7 cellular contexts compared by ENCODE assay signal in genomic region chr12:6567112-6567680, GRCh38. TPM values are rescaled to one million over a fixed set of nuclear protein-coding genes. Genes with fewer than 3 reads are reported as not detected.
DNase-seq lines count a peak whose midpoint lies in the region; TF ChIP-seq lines count a peak whose summit lies in the region.

No MANE protein-coding gene starts in this region.

- H2BK20ac ChIP-seq in H9 (ENCODE audit: low read depth, low read length, poor library complexity, severe bottlenecking) = no peak overlapping the region

- no peak overlapping the region for H3K56ac ChIP-seq in H9 (ENCODE audit: insufficient read length, low read depth, low read length)

- peak overlapping the region; percentile 85 for H3K9ac ChIP-seq in H9 (ENCODE audit: extremely low read depth, insufficient read length, low read length)
- H3K9ac ChIP-seq in SK-N-MC (ENCODE audit: insufficient read length) = peak overlapping the region; percentile 93
- peak overlapping the region; percentile 46 for H3K9ac ChIP-seq in smooth muscle cell (ENCODE audit: low read depth)

- no peak overlapping the region for H4K5ac ChIP-seq in H9 (ENCODE audit: insufficient read length, low read depth, low read length)

- H3K79me1 ChIP-seq in H9 (ENCODE audit: insufficient read depth, low read depth, low read length, poor library complexity, severe bottlenecking) = peaks cover 8% of the 10 kb centered on the region

- H4K8ac ChIP-seq in H9 (replicated peaks; ENCODE audit: insufficient read length, low read depth, low read length) = no peak overlapping the region

- no peak overlapping the region for H2AK5ac ChIP-seq in H9 (ENCODE audit: insufficient read length, low read length)

- H4K20me1 ChIP-seq in H9 (ENCODE audit: control insufficient read depth, insufficient read depth, insufficient read length) (no peaks in the 10 kb centered on the region), smooth muscle cell (ENCODE audit: low read depth) (no peaks in the 10 kb centered on the region)

- H2AFZ ChIP-seq in H9 (ENCODE audit: low read length) (no peak overlapping the region), smooth muscle cell (ENCODE audit: low read depth) (peak overlapping the region; percentile 9)

- WGBS in H9 (ENCODE audit: extremely low coverage, insufficient read length, low lambda C conversion rate) = no CpG with 5 or more reads among the region's 9 CpGs
- WGBS in smooth muscle cell (ENCODE audit: low lambda C conversion rate) = 44% methylated on average over 9 of the region's 9 CpGs

- H2BK15ac ChIP-seq in H9 (ENCODE audit: low read depth, low read length) = no peak overlapping the region

- H2BK12ac ChIP-seq in H9 (ENCODE audit: insufficient read length, low read depth, low read length) = no peak overlapping the region

- H2BK120ac ChIP-seq in H9 (ENCODE audit: low read depth, low read length, poor library complexity, severe bottlenecking) = no peak overlapping the region

- no peak overlapping the region for H3K14ac ChIP-seq in H9 (ENCODE audit: insufficient read depth, low read length)

- CTCF ChIA-PET in HEK293T (lab: Yijun Ruan, JAX) = interaction anchor here (2.2 kb wide), 1 partner anchor 9 kb away, joined by 7 read pairs; no protein-coding TSS in a partner anchor

- no peak for DNase-seq in H9
- no peak for DNase-seq in SK-N-MC (ENCODE audit: low read depth, low spot score)
- DNase-seq in fibroblast of villous mesenchyme (ENCODE audit: low read depth) = no peak
- DNase-seq in smooth muscle cell (lab: John Stamatoyannopoulos, UW; ENCODE audit: unreplicated experiment) = no peak
- DNase-seq in SK-N-DZ (ENCODE audit: low spot score) = no peak
- no peak for DNase-seq in HEK293T (ENCODE audit: extremely low spot score)
- no peak for DNase-seq in effector CD4-positive, alpha-beta T cell

- H4K91ac ChIP-seq in H9 (ENCODE audit: insufficient read length, low read depth, low read length) = no peak overlapping the region

- H3K4me3 ChIP-seq in SK-N-MC (peak overlapping the region; percentile 97), fibroblast of villous mesenchyme (ENCODE audit: low read depth, low read length) (peak overlapping the region; percentile 88), smooth muscle cell (peak overlapping the region; percentile 63)

- H3K4me1 ChIP-seq in H9 (ENCODE audit: insufficient read depth, low read length) (peaks cover 2% of the 10 kb centered on the region; the same call in 1 of the 2 replicates), smooth muscle cell (ENCODE audit: low read depth) (peaks cover 7% of the 10 kb centered on the region)

- peak overlapping the region; percentile 100 for H3K4me3 Mint-ChIP-seq in H9

- H2BK5ac ChIP-seq in H9 (ENCODE audit: insufficient read length, low read length) = no peak overlapping the region

- H3K27ac Mint-ChIP-seq in H9 = peak overlapping the region; percentile 66 to 100 (median 99); a peak in 6 of 7 replicates

- peaks cover 25% of the 10 kb centered on the region for H3F3A ChIP-seq in smooth muscle cell (ENCODE audit: low read depth)

- no peaks in the 10 kb centered on the region for H3K9me3 ChIP-seq in H9 (ENCODE audit: control insufficient read depth, low read depth, low read length)
- no peaks in the 10 kb centered on the region for H3K9me3 ChIP-seq in SK-N-MC (ENCODE audit: low read depth, low read length)
- H3K9me3 ChIP-seq in smooth muscle cell (replicated peaks; ENCODE audit: low read depth) = no peaks in the 10 kb centered on the region

- H3K36me3 ChIP-seq in SK-N-MC (ENCODE audit: insufficient read depth, low read length) (peaks cover 64% of the 10 kb centered on the region), smooth muscle cell (ENCODE audit: low read depth) (no peaks in the 10 kb centered on the region)

- H3K36me3 Mint-ChIP-seq in H9 (ENCODE audit: insufficient read depth in 1 of 3, low read depth in 3 of 3) = peaks cover 63 to 89% (median 69%) of the 10 kb centered on the region in 3 experiments

- peaks cover 13 to 17% of the 10 kb centered on the region in 2 experiments for H3K4me1 Mint-ChIP-seq in H9

- peaks cover 10% of the 10 kb centered on the region for H3K23me2 ChIP-seq in H9 (ENCODE audit: insufficient read length, low read depth, low read length, poor library complexity, severe bottlenecking)

- no peak overlapping the region for H3K23ac ChIP-seq in H9 (ENCODE audit: insufficient read length, low read depth, low read length)

- H3T11ph ChIP-seq in H9 (ENCODE audit: low read length) = no peak overlapping the region

- H3K27me3 ChIP-seq in H9 (ENCODE audit: insufficient read depth, low read length) = no peaks in the 10 kb centered on the region
- no peaks in the 10 kb centered on the region for H3K27me3 ChIP-seq in smooth muscle cell (ENCODE audit: low read depth)

- no peak overlapping the region for H3K4ac ChIP-seq in H9 (ENCODE audit: low read depth, low read length)

- H3K27me3 Mint-ChIP-seq in H9 (ENCODE audit: low read depth) = peaks cover 1% of the 10 kb centered on the region

- POLR2A ChIA-PET in HEK293T (lab: Yijun Ruan, JAX) = interaction anchor here (0.6 to 2.6 kb wide), 8 partner anchors 9 to 122 kb away, joined by 3 to 34 read pairs (median 5); partner anchors contain the start of genes VAMP1 and ZNF384

- H3K18ac ChIP-seq in H9 (ENCODE audit: insufficient read length, low read depth, low read length) = no peak overlapping the region

- H3K79me2 ChIP-seq in H9 (ENCODE audit: insufficient read depth, low read length) = peaks cover 7% of the 10 kb centered on the region; the same call in 1 of the 2 replicates
- peaks cover 27% of the 10 kb centered on the region for H3K79me2 ChIP-seq in smooth muscle cell (ENCODE audit: low read depth)

- H3K9me3 Mint-ChIP-seq in H9 = no peaks in the 10 kb centered on the region

- H3K27ac ChIP-seq in H9 (ENCODE audit: insufficient read length, low read depth, low read length) (no peak overlapping the region), SK-N-MC (peak overlapping the region; percentile 63; the same call in 1 of the 2 replicates), smooth muscle cell (ENCODE audit: low read depth) (peak overlapping the region; percentile 60)

- peak overlapping the region; percentile 65 for H3K4me2 ChIP-seq in H9 (ENCODE audit: insufficient read depth, insufficient read length, low read length)
- H3K4me2 ChIP-seq in smooth muscle cell = peak overlapping the region; percentile 88

- TF ChIP-seq CTCF in H9 (conservative IDR thresholded peaks at IDR 0.05) (no peak), fibroblast of villous mesenchyme (IDR thresholded peaks at IDR 0.05; ENCODE audit: insufficient read depth, low read depth, low read length) (no peak), smooth muscle cell (IDR thresholded peaks at IDR 0.05; ENCODE audit: borderline replicate concordance, insufficient read depth, poor library complexity, severe bottlenecking) (no peak)

TF ChIP-seq in HEK293T, 16 proteins besides CTCF, POLR2A, EP300 and RAD21:
- no peak for TF ChIP-seq ELF4 (IDR thresholded peaks at IDR 0.05)
- no peak for TF ChIP-seq FOXK2 (IDR thresholded peaks at IDR 0.05)
- no peak for TF ChIP-seq FOXM1 (IDR thresholded peaks at IDR 0.05; ENCODE audit: borderline replicate concordance)
- no peak for TF ChIP-seq TARDBP (IDR thresholded peaks at IDR 0.05)
- no peak for TF ChIP-seq NFRKB (IDR thresholded peaks at IDR 0.05)
- TF ChIP-seq SP1 (IDR thresholded peaks at IDR 0.05) = no peak
- TF ChIP-seq ZNF384 (IDR thresholded peaks at IDR 0.05) = no peak
- TF ChIP-seq SUZ12 (IDR thresholded peaks at IDR 0.05) = no peak
- TF ChIP-seq LEF1 (IDR thresholded peaks at IDR 0.05; ENCODE audit: borderline replicate concordance) = no peak
- TF ChIP-seq ARNT (IDR thresholded peaks at IDR 0.05) = no peak
- TF ChIP-seq CTBP1 (IDR thresholded peaks at IDR 0.05; ENCODE audit: borderline replicate concordance) = no peak
- no peak for TF ChIP-seq PKNOX1 (IDR thresholded peaks at IDR 0.05)
- no peak for TF ChIP-seq BHLHE40 (IDR thresholded peaks at IDR 0.05; ENCODE audit: borderline replicate concordance)
- TF ChIP-seq HDGF (IDR thresholded peaks at IDR 0.05; ENCODE audit: borderline replicate concordance) = no peak
- no peak for TF ChIP-seq FOXA1 (IDR thresholded peaks at IDR 0.05)
- TF ChIP-seq L3MBTL2 (conservative IDR thresholded peaks at IDR 0.05) = no peak

RNA-seq across cellular contexts. Expression of gene NOP2, which starts 0.9 kb away (rescaled TPM):
- total RNA-seq in H9 (2021) (136 and 137 TPM in 2 replicates), fibroblast of villous mesenchyme (25.4 and 26.8 TPM in 2 replicates), smooth muscle cell (29.7 and 41.9 TPM in 2 replicates)
- polyA plus RNA-seq in smooth muscle cell = 23.6 and 30.4 TPM in 2 replicates
- 98.4 and 102 TPM in 2 replicates for polyA plus RNA-seq in SK-N-DZ (2014; cell fraction: cytosol; rRNA removed)
- 461 and 536 TPM in 2 replicates for polyA plus RNA-seq in SK-N-DZ (2014; cell fraction: nucleus; rRNA removed)

RNA-seq across cellular contexts. Expression of gene IFFO1, which starts 11.4 kb away (rescaled TPM):
- total RNA-seq in H9 (2021) (16.3 and 17.9 TPM in 2 replicates), fibroblast of villous mesenchyme (9.9 and 11.9 TPM in 2 replicates), smooth muscle cell (4.2 and 5.2 TPM in 2 replicates)
- polyA plus RNA-seq in smooth muscle cell = 13.3 and 19.1 TPM in 2 replicates
- polyA plus RNA-seq in SK-N-DZ (2014; cell fraction: cytosol; rRNA removed) = 21.3 and 26.0 TPM in 2 replicates
- 84.3 and 84.6 TPM in 2 replicates for polyA plus RNA-seq in SK-N-DZ (2014; cell fraction: nucleus; rRNA removed)

RNA-seq across cellular contexts. Expression of gene GAPDH, which starts 32.9 kb away (rescaled TPM):
- total RNA-seq in H9 (2021) = 4,581 and 4,651 TPM in 2 replicates
- total RNA-seq in fibroblast of villous mesenchyme = 6,118 and 7,175 TPM in 2 replicates
- total RNA-seq in smooth muscle cell = 5,015 and 5,158 TPM in 2 replicates
- 9,934 and 11,119 TPM in 2 replicates for polyA plus RNA-seq in smooth muscle cell
- polyA plus RNA-seq in SK-N-DZ (2014; cell fraction: cytosol; rRNA removed) = 4,691 and 5,509 TPM in 2 replicates
- 2,355 and 2,713 TPM in 2 replicates for polyA plus RNA-seq in SK-N-DZ (2014; cell fraction: nucleus; rRNA removed)

RNA-seq across cellular contexts. Expression of gene CHD4, which starts 40.0 kb away (rescaled TPM):
- 334 and 346 TPM in 2 replicates for total RNA-seq in H9 (2021)
- total RNA-seq in fibroblast of villous mesenchyme = 231 and 240 TPM in 2 replicates
- 172 and 176 TPM in 2 replicates for total RNA-seq in smooth muscle cell
- 87.5 and 122 TPM in 2 replicates for polyA plus RNA-seq in smooth muscle cell
- 266 and 275 TPM in 2 replicates for polyA plus RNA-seq in SK-N-DZ (2014; cell fraction: cytosol; rRNA removed)
- polyA plus RNA-seq in SK-N-DZ (2014; cell fraction: nucleus; rRNA removed) = 459 and 474 TPM in 2 replicates
